In the genomic region with DNA sequence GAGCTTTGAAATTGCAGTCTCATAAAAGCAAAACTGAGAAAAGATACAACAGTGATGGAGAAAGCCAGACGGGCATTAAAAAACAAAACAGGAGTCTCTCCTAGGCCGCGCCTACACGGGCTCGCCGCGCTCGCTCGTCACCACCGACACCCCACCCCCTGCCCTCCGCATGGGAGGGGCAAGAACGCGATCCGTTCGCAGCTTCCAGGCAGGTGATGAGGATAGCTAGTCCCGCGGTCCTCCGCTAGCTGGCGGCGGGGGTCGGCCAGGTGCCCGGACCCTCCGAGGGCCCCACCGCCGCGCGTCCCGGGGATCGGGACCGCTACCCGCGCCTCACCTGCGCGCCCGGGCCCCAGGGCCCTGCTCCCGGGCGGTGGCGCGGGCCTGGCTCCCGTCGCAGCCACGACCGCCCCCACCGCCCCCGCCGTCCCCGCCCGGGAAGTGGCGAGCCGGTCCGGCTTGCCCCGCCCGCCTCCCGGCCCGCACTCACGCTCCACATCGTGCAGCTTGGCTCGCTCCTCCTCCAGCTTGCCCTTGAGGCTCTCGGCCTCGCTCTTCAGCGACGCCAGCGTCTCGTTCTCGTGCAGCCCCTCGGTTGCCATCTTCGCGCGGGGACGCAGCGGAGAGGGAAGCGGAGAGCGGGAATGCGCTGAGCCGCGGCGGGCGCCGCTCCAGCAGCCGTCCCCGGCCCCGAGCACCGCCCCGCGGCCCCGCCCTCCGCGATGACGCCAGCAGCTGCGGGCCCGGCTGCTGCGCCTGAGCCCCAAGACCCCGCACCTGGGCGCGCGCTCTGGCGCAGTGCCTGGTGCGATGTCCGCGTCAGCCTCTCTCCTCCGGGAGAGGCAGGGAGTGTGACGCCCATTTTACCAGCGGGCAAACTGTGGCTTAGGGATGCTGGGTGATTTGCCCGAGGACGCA, we compare ENCODE assay signal across 8 cellular contexts. TPM values are rescaled to one million over a fixed set of nuclear protein-coding genes. Genes with fewer than 3 reads are reported as not detected.
DNase-seq lines count a peak whose midpoint lies in the region; ATAC-seq and TF ChIP-seq lines count a peak whose summit lies in the region.

No MANE protein-coding gene starts in this region.

- H3K4me3 ChIP-seq in BJ (ENCODE audit: low read depth, low read length) (peak overlapping the region; percentile 82), coronary artery (peak overlapping the region; percentile 97)

- no peaks in the 10 kb centered on the region for H3K27me3 Mint-ChIP-seq in activated CD4-positive, alpha-beta T cell treated with anti-CD3 and anti-CD28 coated beads, Interleukin-2, amount 10 ng/mL, durations not matched to agents 24 days and 14 days

- H3K36me3 ChIP-seq in BJ (ENCODE audit: control insufficient read depth, insufficient read depth, low read length), result no peaks in the 10 kb centered on the region; the same call in 1 of the 2 replicates

- CTCF ChIA-PET in BJ (lab: Yijun Ruan, JAX), result interaction anchor here (0.7 to 2.5 kb wide), 10 partner anchors 11 to 207 kb away, joined by 3 to 12 read pairs (median 3); a partner anchor contains a TSS

- H3K27ac Mint-ChIP-seq in activated CD4-positive, alpha-beta T cell treated with anti-CD3 and anti-CD28 coated beads, Interleukin-2, amount 10 ng/mL, durations not matched to agents 24 days and 14 days, result peak overlapping the region; percentile 97

- H3K27me3 ChIP-seq in BJ (ENCODE audit: control insufficient read depth, insufficient read depth, low read length), result no peaks in the 10 kb centered on the region

- POLR2A ChIA-PET in BJ (lab: Charles Lee), result interaction anchor here (0.6 to 1.2 kb wide), 2 partner anchors 17 to 32 kb away, joined by 3 to 4 read pairs; no protein-coding TSS in a partner anchor

- H3K4me3 Mint-ChIP-seq in activated CD4-positive, alpha-beta T cell treated with anti-CD3 and anti-CD28 coated beads, Interleukin-2, amount 10 ng/mL, durations not matched to agents 24 days and 14 days, result peak overlapping the region; percentile 87

- peak overlapping the region; percentile 89 to 95 for H3K27ac ChIP-seq in coronary artery

- H3K4me1 Mint-ChIP-seq in activated CD4-positive, alpha-beta T cell treated with anti-CD3 and anti-CD28 coated beads, Interleukin-2, amount 10 ng/mL, durations not matched to agents 24 days and 14 days, result peaks cover 26% of the 10 kb centered on the region

- DNase-seq in BJ (ENCODE audit: low read depth) (no peak), NCI-H460 (ENCODE audit: extremely low read depth, low read depth) (peak; percentile 71), coronary artery (ENCODE audit: low spot score) (peak; percentile 88), left lobe of liver (ENCODE audit: low spot score) (peak; percentile 88)
- DNase-seq in activated CD4-positive, alpha-beta T cell treated with anti-CD3 and anti-CD28 coated beads, Interleukin-2, amount 10 ng/mL, durations not matched to agents 24 days and 14 days, result peak; percentile 97
- DNase-seq in stimulated activated CD4-positive, alpha-beta T cell treated with anti-CD3 and anti-CD28 coated beads, Interleukin-2, amount 100 ng/mL, for 4 hours (ENCODE audit: low read depth), result peak; percentile 80

- H3K36me3 Mint-ChIP-seq in activated CD4-positive, alpha-beta T cell treated with anti-CD3 and anti-CD28 coated beads, Interleukin-2, amount 10 ng/mL, durations not matched to agents 24 days and 14 days (ENCODE audit: low read depth), result peaks cover 8% of the 10 kb centered on the region

- H3K9me3 Mint-ChIP-seq in activated CD4-positive, alpha-beta T cell treated with anti-CD3 and anti-CD28 coated beads, Interleukin-2, amount 10 ng/mL, durations not matched to agents 24 days and 14 days, result no peaks in the 10 kb centered on the region

- intact Hi-C loops in activated CD4-positive, alpha-beta T cell treated with anti-CD3 and anti-CD28 coated beads, Interleukin-2, amount 10 ng/mL, durations not matched to agents 24 days and 14 days (cut with micrococcal nuclease), result loop anchor here (2.0 to 5.0 kb wide), 2 partner anchors 47 to 347 kb away; no protein-coding TSS in a partner anchor

- TF ChIP-seq CTCF in BJ (IDR thresholded peaks at IDR 0.05; ENCODE audit: insufficient read depth, low read depth, low read length), result no peak
- TF ChIP-seq CTCF in coronary artery (IDR thresholded peaks at IDR 0.05), result no peak

- peak; percentile 77 for ATAC-seq in GM19043 (IDR thresholded peaks at IDR 0.05; ENCODE audit: low read depth, unreplicated experiment)
- peak; percentile 82 for ATAC-seq in HG03342 (IDR thresholded peaks at IDR 0.05; ENCODE audit: unreplicated experiment)
- peak; percentile 85 for ATAC-seq in left lobe of liver

RNA-seq across cellular contexts. Expression of a gene that starts 11.7 kb away (rescaled TPM):
- polyA plus RNA-seq in BJ (2011; rRNA removed), result 57.7 and 63.0 TPM in 2 replicates
- 25.0 and 31.4 TPM in 2 replicates for polyA minus RNA-seq in BJ (2011; rRNA and poly(A)+ RNA removed)
- 113 and 121 TPM in 2 replicates for total RNA-seq in NCI-H460 (2014; rRNA removed; shearing (Covaris generic))
- polyA plus RNA-seq in NCI-H460 (2014; cell fraction: nucleus; rRNA removed), result 91.2 and 102 TPM in 2 replicates
- 19.5 and 21.5 TPM in 2 replicates for total RNA-seq in activated CD4-positive, alpha-beta T cell treated with anti-CD3 and anti-CD28 coated beads, Interleukin-2, amount 10 ng/mL, durations not matched to agents 24 days and 14 days
- total RNA-seq in left lobe of liver, result 12.7 TPM
